ENCODE assay signal across 13 cellular contexts in the genomic region with DNA sequence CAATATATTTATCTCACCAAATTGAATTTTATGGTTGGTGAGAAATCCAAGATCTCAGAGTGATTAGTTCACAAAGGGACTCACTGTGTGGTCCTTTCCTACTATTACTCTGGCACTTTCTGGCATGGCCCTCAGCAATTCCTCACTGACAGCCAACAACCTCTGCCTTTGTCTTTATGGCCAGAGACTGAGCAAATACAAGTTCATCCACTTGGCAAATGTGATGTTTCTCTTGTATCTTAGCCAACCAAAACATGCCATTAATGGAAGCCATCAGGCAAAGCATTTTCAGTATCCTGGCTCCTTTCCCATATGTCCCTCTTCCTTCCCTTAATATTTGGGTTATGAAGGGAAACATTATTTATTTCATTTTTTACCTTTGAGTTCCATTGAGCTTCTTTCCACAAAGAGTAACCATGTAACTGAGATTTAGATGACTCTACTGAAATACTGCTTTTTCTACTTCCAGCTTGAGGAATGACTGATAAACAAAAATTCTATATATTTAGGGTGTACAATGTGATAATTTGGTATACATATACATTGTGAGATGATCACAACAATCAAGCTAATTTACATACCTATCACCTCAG. TPM values are rescaled to one million over a fixed set of nuclear protein-coding genes. Genes with fewer than 3 reads are reported as not detected.
DNase-seq lines count a peak whose midpoint lies in the region; ATAC-seq and TF ChIP-seq lines count a peak whose summit lies in the region.
"Had no signal": no experiment of that assay in that cellular context is flagged by ENCODE, and none has a peak within 500 bp of the region (broad histone marks: within the 10 kb centered on the region; RNA-seq: fewer than 3 reads in every experiment).

No MANE protein-coding gene starts in this region.

- DNase-seq in AG08396 (ENCODE audit: low spot score) (peak; percentile 69), LHCN-M2 (ENCODE audit: low read depth) (peak; percentile 51), astrocyte of the spinal cord (ENCODE audit: low read depth, low spot score) (peak; percentile 80), iris pigment epithelial cell (ENCODE audit: low read depth) (peak; percentile 71), NCI-H2081 (lab: John Stamatoyannopoulos, UW) (no peak)
- DNase-seq: activated CD4-positive, alpha-beta T cell treated with anti-CD3 and anti-CD28 coated beads for 4 hours; effector memory CD8-positive, alpha-beta T cell; NCI-H1694; transverse colon had no signal

- in situ Hi-C loops in astrocyte of the spinal cord (cut with HindIII; ENCODE audit: low sequenced_read_pairs) = no loop called here

- no peak overlapping the region for H3K4me3 ChIP-seq in astrocyte of the spinal cord (ENCODE audit: low read depth, low read length)
- H3K4me3 ChIP-seq: transverse colon had no signal

- no peak for ATAC-seq in GM18907 (IDR thresholded peaks at IDR 0.05; ENCODE audit: unreplicated experiment)
- no peak for ATAC-seq in GM21447 (IDR thresholded peaks at IDR 0.05; ENCODE audit: unreplicated experiment)
- ATAC-seq in GM18502 (IDR thresholded peaks at IDR 0.05; ENCODE audit: poor library complexity, unreplicated experiment) = no peak
- ATAC-seq: effector memory CD8-positive, alpha-beta T cell had no signal

- no peak for TF ChIP-seq CTCF in astrocyte of the spinal cord (IDR thresholded peaks at IDR 0.05; ENCODE audit: low read depth, low read length)

RNA-seq across cellular contexts. Expression of gene SMLR1, which starts 30.8 kb away (rescaled TPM):
- not detected in 2 replicates for total RNA-seq in LHCN-M2 (2014; rRNA removed)
- not detected for polyA plus RNA-seq in LHCN-M2 (2012)
- total RNA-seq: transverse colon had no signal
- polyA plus RNA-seq: AG04450 had no signal

Comparison
In these comparisons a context has a peak if more than half of its experiments do, and no peak if none do; other contexts are left out.
1. DNase-seq: peak in AG08396 (single experiment), LHCN-M2 (single experiment), astrocyte of the spinal cord (single experiment) and iris pigment epithelial cell (single experiment); none in NCI-H2081 (0 of 2).